ENCODE assay signal across 8 cellular contexts in the genomic region with DNA sequence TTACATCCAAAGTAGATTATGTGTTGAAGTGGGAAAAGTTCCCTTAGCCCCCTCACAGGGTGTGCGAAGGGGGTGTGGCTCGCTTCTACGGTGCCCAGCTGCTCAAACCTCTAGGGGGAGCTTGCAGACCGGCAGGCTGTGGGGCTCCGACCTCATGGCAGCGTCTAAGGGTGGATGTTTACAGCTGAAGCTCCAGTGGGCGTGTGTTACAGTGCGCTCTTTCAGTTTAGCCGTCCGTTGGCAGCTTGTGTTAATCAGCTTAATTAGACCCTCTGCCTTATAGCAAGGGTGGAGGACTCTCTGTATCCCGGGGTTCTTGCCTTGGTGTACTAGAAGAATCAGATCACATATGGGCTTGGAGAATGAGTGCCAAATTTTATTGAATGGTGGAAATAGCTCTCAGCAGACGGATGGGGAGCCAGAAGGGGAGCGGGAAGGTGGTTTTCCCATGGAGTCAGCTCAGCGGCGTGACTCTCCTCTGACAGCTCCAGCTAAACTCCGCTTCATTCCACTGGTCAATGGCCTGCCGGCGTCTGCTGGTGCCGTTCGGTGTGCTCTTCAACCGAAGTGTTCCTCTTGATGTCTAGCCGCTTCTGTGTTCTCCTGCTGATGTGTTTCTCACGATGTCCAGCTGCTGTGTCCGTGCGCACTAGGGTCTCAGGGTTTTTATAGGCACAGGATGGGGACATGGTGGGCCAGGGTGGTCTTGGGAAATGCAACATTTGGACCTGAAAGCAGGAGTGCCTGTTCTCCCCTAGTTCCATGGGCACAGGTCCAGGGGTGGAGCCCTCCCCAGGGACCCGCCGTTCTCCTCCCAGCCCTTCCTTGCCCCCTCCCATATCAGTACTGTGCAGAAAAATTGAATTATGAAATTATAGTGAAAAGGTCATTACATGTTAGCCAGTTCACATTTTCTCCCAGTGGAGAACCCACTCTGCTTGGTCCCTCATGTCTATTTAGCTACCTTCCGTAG. TPM values are rescaled to one million over a fixed set of nuclear protein-coding genes. Genes with fewer than 3 reads are reported as not detected.
DNase-seq lines count a peak whose midpoint lies in the region; ATAC-seq and TF ChIP-seq lines count a peak whose summit lies in the region.

No MANE protein-coding gene starts in this region.

- POLR2A ChIA-PET in PC-9 (lab: Charles Lee; ENCODE audit: unreplicated experiment): interaction anchor here (0.8 kb wide), 1 partner anchor 8 kb away, joined by 8 read pairs; no protein-coding TSS in a partner anchor

- H3K4me1 ChIP-seq in PC-9 (replicated peaks; ENCODE audit: insufficient read depth) (no peaks in the 10 kb centered on the region), iPS-20b (ENCODE audit: insufficient read depth, low read length) (peaks cover 6% of the 10 kb centered on the region; the same call in 1 of the 2 replicates)

- no peaks in the 10 kb centered on the region for H3K9me3 ChIP-seq in PC-9 (ENCODE audit: insufficient read depth, low read depth)
- no peaks in the 10 kb centered on the region for H3K9me3 ChIP-seq in iPS-20b (ENCODE audit: insufficient read depth, low read depth, low read length)

- H3K27ac ChIP-seq in PC-9: no peak overlapping the region
- no peak overlapping the region for H3K27ac ChIP-seq in iPS-20b (ENCODE audit: low read length)

- no peaks in the 10 kb centered on the region for H4K20me1 ChIP-seq in PC-9 (ENCODE audit: insufficient read depth)

- TF ChIP-seq CTCF in PC-9 (conservative IDR thresholded peaks at IDR 0.05): peak; percentile 52; the same call in 1 of the 2 replicates

- H3K9ac ChIP-seq in iPS-20b (ENCODE audit: low read depth, low read length): no peak overlapping the region

- intact Hi-C loops in PC-9 (cut with micrococcal nuclease; ENCODE audit: unreplicated experiment): loop anchor here (5.0 kb wide), 2 partner anchors 518 to 768 kb away; no protein-coding TSS in a partner anchor

- H3K4me3 ChIP-seq in PC-9: no peak overlapping the region
- H3K4me3 ChIP-seq in iPS-20b (ENCODE audit: low read length): peak overlapping the region; percentile 52

- no peaks in the 10 kb centered on the region for H3K36me3 ChIP-seq in PC-9 (ENCODE audit: low read depth)
- no peaks in the 10 kb centered on the region for H3K36me3 ChIP-seq in iPS-20b (ENCODE audit: insufficient read depth, low read depth, low read length)

- ATAC-seq in GM19467 (IDR thresholded peaks at IDR 0.05; ENCODE audit: unreplicated experiment) (peak; percentile 76), HG03469 (IDR thresholded peaks at IDR 0.05; ENCODE audit: unreplicated experiment) (peak; percentile 57)

- no peaks in the 10 kb centered on the region for H3K79me2 ChIP-seq in PC-9 (ENCODE audit: low read depth)

- H2AFZ ChIP-seq in PC-9: no peak overlapping the region

- H3F3A ChIP-seq in PC-9 (ENCODE audit: insufficient read depth, low read depth): no peaks in the 10 kb centered on the region

- H3K9me2 ChIP-seq in PC-9 (ENCODE audit: insufficient read depth): no peaks in the 10 kb centered on the region

- CTCF ChIA-PET in PC-9 (lab: Charles Lee): interaction anchor here (0.8 kb wide), 1 partner anchor 333 kb away, joined by 4 read pairs; no protein-coding TSS in a partner anchor

- DNase-seq in DMS53 (lab: John Stamatoyannopoulos, UW) (peak; percentile 87), PC-9 (peak in 1 of 2 experiments; percentile 17), amniotic epithelial cell (ENCODE audit: low read depth) (peak; percentile 51), inferior parietal cortex (ENCODE audit: extremely low spot score) (no peak)
- peak; percentile 16 for DNase-seq in stimulated activated CD4-positive, alpha-beta T cell treated with anti-CD3 and anti-CD28 coated beads, Interleukin-2, amount 100 ng/mL, for 4 hours (ENCODE audit: low read depth)

- H3K4me2 ChIP-seq in PC-9: 0 out of 2 replicates have a peak overlapping the region, but pooled peaks have one; percentile 15

- H3K27me3 ChIP-seq in PC-9 (ENCODE audit: insufficient read depth, low read depth): peaks cover 10% of the 10 kb centered on the region; the same call in 1 of the 2 replicates
- no peaks in the 10 kb centered on the region for H3K27me3 ChIP-seq in iPS-20b (ENCODE audit: insufficient read depth, low read length)

- BruUV-seq in PC-9 (replicated peaks; lab: Mats Ljungman, UMichigan): no TSS peak

RNA-seq across cellular contexts. Expression of a gene that starts 28.6 kb away (rescaled TPM):
- not detected in 2 replicates for total RNA-seq in PC-9 (2021)

RNA-seq across cellular contexts. Expression of a gene that starts 43.1 kb away (rescaled TPM):
- not detected in 2 replicates for total RNA-seq in PC-9 (2021)

RNA-seq across cellular contexts. Expression of a gene that starts 45.5 kb away (rescaled TPM):
- 1.9 and 2.7 TPM in 2 replicates for total RNA-seq in PC-9 (2021)

RNA-seq across cellular contexts. Expression of a gene that starts 46.9 kb away (rescaled TPM):
- not detected in 2 replicates for total RNA-seq in PC-9 (2021)

RNA-seq across cellular contexts. Expression of a gene that starts 56.9 kb away (rescaled TPM):
- total RNA-seq in PC-9 (2021): not detected in 2 replicates
